Comparison of ENCODE assay signal across 25 cellular contexts in genomic region chr11:57913713-57914704, GRCh38.
"Had no signal": no experiment of that assay in that cellular context is flagged by ENCODE, and none has a peak within 500 bp of the region (broad histone marks: within the 10 kb centered on the region; RNA-seq: fewer than 3 reads in every experiment).

No MANE protein-coding gene starts in this region.

- ATAC-seq: activated CD8-positive, alpha-beta memory T cell treated with anti-CD3 and anti-CD28 coated beads, Interleukin-2, amount 10 ng/mL, durations not matched to agents 7 days and 5 days; activated naive CD4-positive, alpha-beta T cell treated with anti-CD3 and anti-CD28 coated beads, Interleukin-2, amount 50 U/mL, for 72 hours; PC-3; T-helper 17 cell; WTC11 had no signal

- DNase-seq: activated CD4-positive, alpha-beta T cell treated with anti-CD3 and anti-CD28 coated beads for 1 hour; activated CD4-positive, alpha-beta T cell treated with anti-CD3 and anti-CD28 coated beads, Interleukin-2, amount 10 ng/mL, durations not matched to agents 24 days and 14 days; activated CD4-positive, alpha-beta T cell treated with anti-CD3 and anti-CD28 coated beads, Interleukin-2, amount 50 U/mL, for 48 hours; activated CD8-positive, alpha-beta memory T cell treated with anti-CD3 and anti-CD28 coated beads, Interleukin-2, amount 10 ng/mL, durations not matched to agents 7 days and 5 days; activated effector memory CD4-positive, alpha-beta T cell treated with Interleukin-2 at 50 U/mL for 16 hours; activated naive CD4-positive, alpha-beta T cell treated with Interleukin-2 at 50 U/mL for 16 hours; activated T-cell treated with anti-CD3 and anti-CD28 coated beads, Interleukin-2, amount 50 U/mL, for 24 hours; amygdala; Kasumi-1; NCI-H1105 treated with DMSO at 0.1 percent for 48 hours; NCI-H1436 treated with DMSO at 0.1 percent for 48 hours; NCI-H187; NCI-H2081; NCI-H524; PC-3; SIG-M5; T-helper 17 cell; T-helper 9 cell had no signal

- H3K4me3 ChIP-seq: cardiac muscle cell had no signal

- FAIRE-seq: astrocyte, colon, RCC 7860, TTC549 had no signal

- H3K27me3 ChIP-seq: cardiac muscle cell had no signal

- H3K36me3 ChIP-seq: cardiac muscle cell had no signal
